ENCODE assay signal across 15 cellular contexts in the genomic region with DNA sequence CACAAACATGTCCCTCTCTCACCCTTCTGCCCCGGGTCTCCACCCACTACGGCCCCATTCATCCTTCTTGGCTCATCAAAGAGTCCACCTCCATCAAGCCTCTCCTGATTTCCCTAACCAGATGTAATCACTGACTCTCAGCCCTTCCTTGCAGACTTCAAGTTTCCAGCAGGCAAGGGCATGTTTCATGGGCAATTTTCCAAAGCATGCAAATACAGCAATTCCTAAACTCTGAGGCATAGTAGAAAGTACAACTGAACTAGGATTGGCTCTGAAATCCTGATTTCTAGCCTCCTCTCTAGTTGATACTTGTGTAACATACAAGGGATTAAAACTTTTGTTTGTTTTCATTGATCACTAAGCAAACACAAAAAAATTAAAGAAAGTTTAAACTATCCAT.
A peak's percentile ranks its signal among the peaks of the same experiment; 100 is the strongest.
DNase-seq lines count a peak whose midpoint lies in the region; ATAC-seq and TF ChIP-seq lines count a peak whose summit lies in the region.
"Had no signal": no experiment of that assay in that cellular context is flagged by ENCODE, and none has a peak within 500 bp of the region (broad histone marks: within the 10 kb centered on the region; RNA-seq: fewer than 3 reads in every experiment).

No MANE protein-coding gene starts in this region.

- TF ChIP-seq CTCF in AG04449 (IDR thresholded peaks at IDR 0.05; ENCODE audit: insufficient read depth, low read length, missing control alignments) (no peak), foreskin keratinocyte (conservative IDR thresholded peaks at IDR 0.05) (no peak)

- CTCF ChIA-PET in AG04449 (lab: Yijun Ruan, JAX), result interaction anchor here (0.9 kb wide), 1 partner anchor 185 kb away, joined by 3 read pairs; no protein-coding TSS in a partner anchor

- peaks cover 47% of the 10 kb centered on the region for H3K4me1 ChIP-seq in foreskin keratinocyte
- H3K4me1 ChIP-seq: neural progenitor cell had no signal

- no peaks in the 10 kb centered on the region for H3K27me3 ChIP-seq in foreskin keratinocyte
- H3K27me3 ChIP-seq: neural progenitor cell, transverse colon had no signal

- POLR2A ChIA-PET in AG04449 (lab: Yijun Ruan, JAX), result no interaction called here

- ATAC-seq in foreskin keratinocyte (peak; percentile 80), HG03457 (IDR thresholded peaks at IDR 0.05; ENCODE audit: unreplicated experiment) (no peak), HG03571 (IDR thresholded peaks at IDR 0.05; ENCODE audit: unreplicated experiment) (no peak)
- ATAC-seq: left lobe of liver had no signal

- no peak overlapping the region for H3K4me3 ChIP-seq in AG04449 (ENCODE audit: low read depth, low read length)
- H3K4me3 ChIP-seq: neural progenitor cell, transverse colon had no signal

- DNase-seq in AG04449 (ENCODE audit: low read depth, low spot score), result peak; percentile 64
- DNase-seq in HPDE6-E6E7 (ENCODE audit: extremely low spot score), result peak; percentile 82
- DNase-seq in astrocyte of the hippocampus (ENCODE audit: low read depth, low spot score), result peak; percentile 64
- DNase-seq in foreskin keratinocyte, result peak; percentile 100
- DNase-seq in HUDEP-2 (lab: John Stamatoyannopoulos, UW; ENCODE audit: unreplicated experiment in 76 of 76), result no peak
- no peak for DNase-seq in retina
- DNase-seq: ACHN; activated CD4-positive, alpha-beta memory T cell treated with anti-CD3 and anti-CD28 coated beads for 36 hours; NCI-H2227 treated with DMSO at 0.1 percent for 48 hours; T-helper 2 cell; transverse colon had no signal

- peak overlapping the region; percentile 95 for H3K27ac ChIP-seq in foreskin keratinocyte
- H3K27ac ChIP-seq: neural progenitor cell, transverse colon had no signal

Comparison
In these comparisons a context has a peak if more than half of its experiments do, and no peak if none do; other contexts are left out.
1. DNase-seq: peak in AG04449 (single experiment), HPDE6-E6E7 (single experiment), astrocyte of the hippocampus (single experiment) and foreskin keratinocyte (2 of 2); none in HUDEP-2 (0 of 76) and retina (single experiment).